8 cellular contexts compared by ENCODE assay signal in genomic region chr20:10611357-10611756, GRCh38.
DNase-seq lines count a peak whose midpoint lies in the region; ATAC-seq and TF ChIP-seq lines count a peak whose summit lies in the region.

No MANE protein-coding gene starts in this region.

- peak; percentile 73 for DNase-seq in Right ventricle myocardium inferior (ENCODE audit: missing footprints)
- DNase-seq in cardiac septum (ENCODE audit: low spot score), result no peak
- peak; percentile 61 for DNase-seq in astrocyte of the spinal cord (ENCODE audit: low read depth, low spot score)
- DNase-seq in left lobe of liver (ENCODE audit: low spot score), result no peak
- DNase-seq in NCI-H1105 (lab: John Stamatoyannopoulos, UW), result no peak
- DNase-seq in activated CD4-positive, alpha-beta T cell treated with anti-CD3 and anti-CD28 coated beads, Interleukin-2, amount 10 ng/mL, durations not matched to agents 7 days and 5 days, result no peak
- no peak for DNase-seq in activated naive CD4-positive, alpha-beta T cell treated with anti-CD3 and anti-CD28 coated beads, Interleukin-2, amount 50 U/mL, for 16 hours

- CTCF ChIA-PET in activated CD4-positive, alpha-beta T cell treated with anti-CD3 and anti-CD28 coated beads, Interleukin-2, amount 10 ng/mL, durations not matched to agents 7 days and 5 days (lab: Charles Lee), result interaction anchor here (0.7 to 0.9 kb wide), 2 partner anchors 9 to 13 kb away, joined by 3 to 4 read pairs; no protein-coding TSS in a partner anchor

- intact Hi-C loops in Right ventricle myocardium inferior (cut with DNase I) (loop anchor here (5.0 to 10.0 kb wide), 2 partner anchors 41 to 137 kb away; no protein-coding TSS in a partner anchor), cardiac septum (cut with DNase I) (no loop called here)

- H3K27me3 Mint-ChIP-seq in activated CD4-positive, alpha-beta T cell treated with anti-CD3 and anti-CD28 coated beads, Interleukin-2, amount 10 ng/mL, durations not matched to agents 7 days and 5 days, result no peaks in the 10 kb centered on the region

- POLR2A ChIA-PET in activated CD4-positive, alpha-beta T cell treated with anti-CD3 and anti-CD28 coated beads, Interleukin-2, amount 10 ng/mL, durations not matched to agents 7 days and 5 days (lab: Charles Lee), result no interaction called here

- H3K4me3 ChIP-seq in astrocyte of the spinal cord (ENCODE audit: low read depth, low read length), result no peak overlapping the region

- in situ Hi-C loops in astrocyte of the spinal cord (cut with HindIII; ENCODE audit: low sequenced_read_pairs), result no loop called here

- H3K27ac Mint-ChIP-seq in activated CD4-positive, alpha-beta T cell treated with anti-CD3 and anti-CD28 coated beads, Interleukin-2, amount 10 ng/mL, durations not matched to agents 7 days and 5 days, result no peak overlapping the region

- TF ChIP-seq CTCF in astrocyte of the spinal cord (IDR thresholded peaks at IDR 0.05; ENCODE audit: low read depth, low read length), result peak; percentile 69

- no peak overlapping the region for H3K4me3 Mint-ChIP-seq in activated CD4-positive, alpha-beta T cell treated with anti-CD3 and anti-CD28 coated beads, Interleukin-2, amount 10 ng/mL, durations not matched to agents 7 days and 5 days

- H3K4me1 Mint-ChIP-seq in activated CD4-positive, alpha-beta T cell treated with anti-CD3 and anti-CD28 coated beads, Interleukin-2, amount 10 ng/mL, durations not matched to agents 7 days and 5 days, result no peaks in the 10 kb centered on the region

- no peaks in the 10 kb centered on the region for H3K9me3 Mint-ChIP-seq in activated CD4-positive, alpha-beta T cell treated with anti-CD3 and anti-CD28 coated beads, Interleukin-2, amount 10 ng/mL, durations not matched to agents 7 days and 5 days

- H3K36me3 Mint-ChIP-seq in activated CD4-positive, alpha-beta T cell treated with anti-CD3 and anti-CD28 coated beads, Interleukin-2, amount 10 ng/mL, durations not matched to agents 7 days and 5 days (ENCODE audit: low read depth), result peaks cover 11% of the 10 kb centered on the region

- ATAC-seq in Right ventricle myocardium inferior (peak; percentile 47), HG03354 (IDR thresholded peaks at IDR 0.05; ENCODE audit: poor library complexity, severe bottlenecking, unreplicated experiment) (peak; percentile 90), left lobe of liver (peak; percentile 47)

Comparison
In these comparisons a context has a peak if more than half of its experiments do, and no peak if none do; other contexts are left out.
1. DNase-seq: peak in Right ventricle myocardium inferior (single experiment) and astrocyte of the spinal cord (single experiment); none in cardiac septum (single experiment), left lobe of liver (single experiment), NCI-H1105 (single experiment), activated CD4-positive, alpha-beta T cell treated with anti-CD3 and anti-CD28 coated beads, Interleukin-2, amount 10 ng/mL, durations not matched to agents 7 days and 5 days (single experiment) and activated naive CD4-positive, alpha-beta T cell treated with anti-CD3 and anti-CD28 coated beads, Interleukin-2, amount 50 U/mL, for 16 hours (single experiment).
2. Peak in every context shown above with its lines, with median percentiles within 50 percentile points of each other: ATAC-seq.